ENCODE assay signal across 8 cellular contexts in genomic region chr11:62880231-62880802, GRCh38. TPM values are rescaled to one million over a fixed set of nuclear protein-coding genes. Genes with fewer than 3 reads are reported as not detected.
DNase-seq lines count a peak whose midpoint lies in the region; ATAC-seq and TF ChIP-seq lines count a peak whose summit lies in the region.

No MANE protein-coding gene starts in this region.

- peak overlapping the region; percentile 100 for H3K27ac Mint-ChIP-seq in stimulated activated naive CD8-positive, alpha-beta T cell treated with anti-CD3 and anti-CD28 coated beads, Interleukin-15, Interleukin-2, amounts not matched to agents 100 ng/mL and 50 ng/mL, for 24 hours

- intact Hi-C loops in Panc1 (cut with micrococcal nuclease; ENCODE audit: unreplicated experiment): no loop called here
- intact Hi-C loops in left lung (cut with DNase I): no loop called here

- peaks cover 51% of the 10 kb centered on the region for H3K4me1 Mint-ChIP-seq in stimulated activated naive CD8-positive, alpha-beta T cell treated with anti-CD3 and anti-CD28 coated beads, Interleukin-15, Interleukin-2, amounts not matched to agents 100 ng/mL and 50 ng/mL, for 24 hours (ENCODE audit: low read depth)

- H3K9me3 Mint-ChIP-seq in stimulated activated naive CD8-positive, alpha-beta T cell treated with anti-CD3 and anti-CD28 coated beads, Interleukin-15, Interleukin-2, amounts not matched to agents 100 ng/mL and 50 ng/mL, for 24 hours: no peaks in the 10 kb centered on the region

- POLR2A ChIA-PET in Panc1 (lab: Charles Lee): interaction anchor here (0.6 to 1.1 kb wide), 2 partner anchors 11 to 39 kb away, joined by 3 to 8 read pairs; no protein-coding TSS in a partner anchor

- H3K9me3 ChIP-seq in Panc1 (ENCODE audit: control insufficient read depth, insufficient read depth, low read depth, low read length): no peaks in the 10 kb centered on the region
- H3K9me3 ChIP-seq in left lung: no peaks in the 10 kb centered on the region

- peaks cover 32% of the 10 kb centered on the region for H3K4me1 ChIP-seq in Panc1 (ENCODE audit: control insufficient read depth, insufficient read depth, low read length)
- peaks cover 36 to 47% of the 10 kb centered on the region in 2 donors for H3K4me1 ChIP-seq in left lung

- H3K4me3 ChIP-seq in Panc1 (ENCODE audit: low read depth in 2 of 2, low read length in 2 of 2) (peak overlapping the region; percentile 76 to 86), cardiac fibroblast (replicated peaks in 1 of 2; ENCODE audit: low read depth in 2 of 2, low read length in 2 of 2) (peak overlapping the region; percentile 97 to 100), left lung (peak overlapping the region; percentile 86 to 92)

- in situ Hi-C loops in Panc1 (cut with HindIII; ENCODE audit: low pct_unique_long_range_greater_than_20kb, low sequenced_read_pairs): no loop called here

- H3K27me3 Mint-ChIP-seq in stimulated activated naive CD8-positive, alpha-beta T cell treated with anti-CD3 and anti-CD28 coated beads, Interleukin-15, Interleukin-2, amounts not matched to agents 100 ng/mL and 50 ng/mL, for 24 hours: no peaks in the 10 kb centered on the region

- peak; percentile 38 for DNase-seq in activated T-cell treated with anti-CD3 and anti-CD28 coated beads for 24 hours (ENCODE audit: low read depth)
- DNase-seq in activated T-cell treated with anti-CD3 and anti-CD28 coated beads, Interleukin-2, amount 50 U/mL, for 48 hours: no peak
- DNase-seq in Panc1 (ENCODE audit: low read depth, low spot score): no peak
- DNase-seq in cardiac fibroblast (ENCODE audit: low read depth in 2 of 2): peak; percentile 92
- DNase-seq in left lung: peak; percentile 68 to 83
- DNase-seq in activated gamma-delta T cell treated with Interleukin-2 at 50 U/mL for 16 hours: no peak

- CTCF ChIA-PET in Panc1 (lab: Charles Lee): interaction anchor here (0.9 kb wide), 1 partner anchor 39 kb away, joined by 4 read pairs; no protein-coding TSS in a partner anchor

- H3K36me3 ChIP-seq in Panc1 (ENCODE audit: control insufficient read depth, insufficient read depth, low read length) (peaks cover 28% of the 10 kb centered on the region), left lung (peaks cover 0 to 35% of the 10 kb centered on the region in 2 donors)

- BruUV-seq in Panc1 (replicated peaks; lab: Mats Ljungman, UMichigan): no TSS peak

- H3K27me3 ChIP-seq in Panc1 (ENCODE audit: control insufficient read depth, insufficient read depth, low read length) (no peaks in the 10 kb centered on the region), left lung (no peaks in the 10 kb centered on the region)

- peak overlapping the region; percentile 99 for H3K27ac ChIP-seq in Panc1 (ENCODE audit: low read length)
- peak overlapping the region; percentile 99 for H3K27ac ChIP-seq in left lung

- peak; percentile 7 for ATAC-seq in HG02840 (IDR thresholded peaks at IDR 0.05; ENCODE audit: low FRiP score, unreplicated experiment)
- peak; percentile 51 for ATAC-seq in Panc1
- ATAC-seq in left lung: peak; percentile 33

- H3K4me3 Mint-ChIP-seq in stimulated activated naive CD8-positive, alpha-beta T cell treated with anti-CD3 and anti-CD28 coated beads, Interleukin-15, Interleukin-2, amounts not matched to agents 100 ng/mL and 50 ng/mL, for 24 hours: peak overlapping the region; percentile 100

- no peak for TF ChIP-seq CTCF in Panc1 (IDR thresholded peaks at IDR 0.05)
- TF ChIP-seq CTCF in cardiac fibroblast (IDR thresholded peaks at IDR 0.05; ENCODE audit: low read depth, low read length): no peak
- TF ChIP-seq CTCF in left lung (IDR thresholded peaks at IDR 0.05): no peak

- peaks cover 66% of the 10 kb centered on the region for H3K36me3 Mint-ChIP-seq in stimulated activated naive CD8-positive, alpha-beta T cell treated with anti-CD3 and anti-CD28 coated beads, Interleukin-15, Interleukin-2, amounts not matched to agents 100 ng/mL and 50 ng/mL, for 24 hours (ENCODE audit: low read depth)

RNA-seq across cellular contexts. Expression of gene SLC3A2, which starts 0.4 kb away (rescaled TPM):
- total RNA-seq in Panc1 (2021; ENCODE audit: unreplicated experiment) (184 TPM), left lung (100 to 1,000 TPM; 131 to 228 TPM)
- polyA plus RNA-seq in Panc1 (2012; ENCODE audit: insufficient read length): 426 TPM

RNA-seq across cellular contexts. Expression of gene CHRM1, which starts 40.8 kb away (rescaled TPM):
- not detected for total RNA-seq in Panc1 (2021; ENCODE audit: unreplicated experiment)
- polyA plus RNA-seq in Panc1 (2012; ENCODE audit: insufficient read length): not detected
- total RNA-seq in left lung: 1 to 10 TPM; 1.2 to 2.3 TPM

RNA-seq across cellular contexts. Expression of gene WDR74, which starts 40.9 kb away (rescaled TPM):
- total RNA-seq in Panc1 (2021; ENCODE audit: unreplicated experiment) (62.9 TPM), left lung (10 to 100 TPM; 24.6 to 45.4 TPM)
- polyA plus RNA-seq in Panc1 (2012; ENCODE audit: insufficient read length): 70.2 TPM

RNA-seq across cellular contexts. Expression of gene TEX54, which starts 47.7 kb away (rescaled TPM):
- total RNA-seq in Panc1 (2021; ENCODE audit: unreplicated experiment): not detected
- not detected for polyA plus RNA-seq in Panc1 (2012; ENCODE audit: insufficient read length)
- not detected for total RNA-seq in left lung

RNA-seq across cellular contexts. Expression of gene STX5, which starts 48.5 kb away (rescaled TPM):
- total RNA-seq in Panc1 (2021; ENCODE audit: unreplicated experiment): 31.4 TPM
- polyA plus RNA-seq in Panc1 (2012; ENCODE audit: insufficient read length): 41.2 TPM
- total RNA-seq in left lung: 10 to 100 TPM; 38.9 to 40.5 TPM

Comparison
In these comparisons a context has a peak if more than half of its experiments do, and no peak if none do; other contexts are left out.
1. DNase-seq: peak in activated T-cell treated with anti-CD3 and anti-CD28 coated beads for 24 hours (single experiment), cardiac fibroblast (2 of 2) and left lung (2 of 2); none in activated T-cell treated with anti-CD3 and anti-CD28 coated beads, Interleukin-2, amount 50 U/mL, for 48 hours (0 of 2), Panc1 (single experiment) and activated gamma-delta T cell treated with Interleukin-2 at 50 U/mL for 16 hours (single experiment).
2. Peak in every context shown above with its lines, with median percentiles within 50 percentile points of each other: ATAC-seq and H3K4me3 ChIP-seq.